ENCODE assay signal across 9 cellular contexts in genomic region chr14:106843951-106844483, GRCh38.
DNase-seq lines count a peak whose midpoint lies in the region; ATAC-seq, FAIRE-seq and TF ChIP-seq lines count a peak whose summit lies in the region.
"Had no signal": no experiment of that assay in that cellular context is flagged by ENCODE, and none has a peak within 500 bp of the region (broad histone marks: within the 10 kb centered on the region; RNA-seq: fewer than 3 reads in every experiment).

No MANE protein-coding gene starts in this region.

- DNase-seq in GM12892 (ENCODE audit: insufficient read length) (no peak), NCI-H748 (lab: John Stamatoyannopoulos, UW; ENCODE audit: unreplicated experiment) (peak; percentile 54), medulla oblongata (ENCODE audit: extremely low spot score) (peak; percentile 17), ureter (ENCODE audit: low spot score) (peak; percentile 77), middle frontal gyrus (ENCODE audit: extremely low spot score, low spot score) (no peak), H54 (ENCODE audit: insufficient read length, low spot score) (no peak)
- peak; percentile 37 for DNase-seq in activated naive CD4-positive, alpha-beta T cell treated with anti-CD3 and anti-CD28 coated beads, Interleukin-2, amount 50 U/mL, for 16 hours

- ATAC-seq in HG02571 (IDR thresholded peaks at IDR 0.05; ENCODE audit: unreplicated experiment), result no peak

- FAIRE-seq in GM12892 (lab: Jason Lieb, UNC), result peak; percentile 92
- no peak for FAIRE-seq in H54 (lab: Jason Lieb, UNC)
- FAIRE-seq: islet of Langerhans had no signal

- TF ChIP-seq POLR2A in GM12892 (IDR thresholded peaks at IDR 0.05; ENCODE audit: low read depth, low read length), result no peak
- no peak for TF ChIP-seq POLR2A in H54 (IDR thresholded peaks at IDR 0.05; ENCODE audit: low read depth, low read length)

Comparison
In these comparisons a context has a peak if more than half of its experiments do, and no peak if none do; other contexts are left out.
1. DNase-seq: peak in NCI-H748 (single experiment), activated naive CD4-positive, alpha-beta T cell treated with anti-CD3 and anti-CD28 coated beads, Interleukin-2, amount 50 U/mL, for 16 hours (single experiment), medulla oblongata (single experiment) and ureter (single experiment); none in GM12892 (single experiment), middle frontal gyrus (single experiment) and H54 (single experiment).